Comparison of ENCODE assay signal across 31 cellular contexts in genomic region chr6:164419099-164419498, GRCh38.
"Had no signal": no experiment of that assay in that cellular context is flagged by ENCODE, and none has a peak within 500 bp of the region (broad histone marks: within the 10 kb centered on the region; RNA-seq: fewer than 3 reads in every experiment).

No MANE protein-coding gene starts in this region.

- DNase-seq: activated CD4-positive, alpha-beta memory T cell treated with anti-CD3 and anti-CD28 coated beads for 36 hours; activated CD4-positive, alpha-beta T cell treated with anti-CD3 and anti-CD28 coated beads, Interleukin-2, amount 10 ng/mL, durations not matched to agents 24 days and 14 days; activated CD4-positive, CD25-positive, alpha-beta regulatory T cell treated with anti-CD3 and anti-CD28 coated beads, Interleukin-2, amount 50 U/mL, for 72 hours; activated CD8-positive, alpha-beta memory T cell treated with anti-CD3 and anti-CD28 coated beads, Interleukin-2, amount 50 U/mL, for 4 hours; activated effector memory CD4-positive, alpha-beta T cell treated with anti-CD3 and anti-CD28 coated beads, Interleukin-2, amount 50 U/mL, for 16 hours; activated naive CD4-positive, alpha-beta T cell treated with anti-CD3 and anti-CD28 coated beads for 36 hours; activated naive CD8-positive, alpha-beta T cell treated with anti-CD3 and anti-CD28 coated beads for 36 hours; activated T-cell treated with anti-CD3 and anti-CD28 coated beads, Interleukin-2, amount 50 U/mL, for 1 hour; adrenal gland; brain microvascular endothelial cell; cortex of kidney; esophagus squamous epithelium; foreskin melanocyte; left ventricle myocardium inferior; mesendoderm; mucosa of descending colon; pancreas; stimulated activated CD4-positive, alpha-beta T cell treated with anti-CD3 and anti-CD28 coated beads, Interleukin-4, amount 100 ng/mL, for 4 hours; stimulated activated CD8-positive, alpha-beta memory T cell treated with anti-CD3 and anti-CD28 coated beads, Interleukin-4, amount 100 ng/mL, for 48 hours; stimulated activated naive B cell treated with anti-CD40 and anti-IgM and Interleukin-4, amounts not matched to agents 10 μg/mL and 1 μg/mL and 100 μg/mL, for 72 hours; stomach; T-helper 1 cell had no signal

- H3K27me3 Mint-ChIP-seq: activated CD4-positive, alpha-beta memory T cell treated with anti-CD3 and anti-CD28 coated beads for 36 hours; activated CD4-positive, alpha-beta T cell treated with anti-CD3 and anti-CD28 coated beads, Interleukin-2, amount 10 ng/mL, durations not matched to agents 24 days and 14 days; activated naive CD8-positive, alpha-beta T cell treated with anti-CD3 and anti-CD28 coated beads for 36 hours; stimulated activated naive B cell treated with anti-CD40 and anti-IgM and Interleukin-4, amounts not matched to agents 10 μg/mL and 1 μg/mL and 100 μg/mL, for 72 hours had no signal

- H3K36me3 Mint-ChIP-seq: activated CD4-positive, alpha-beta memory T cell treated with anti-CD3 and anti-CD28 coated beads for 36 hours; stimulated activated naive B cell treated with anti-CD40 and anti-IgM and Interleukin-4, amounts not matched to agents 10 μg/mL and 1 μg/mL and 100 μg/mL, for 72 hours had no signal

- H3K27ac Mint-ChIP-seq: activated CD4-positive, alpha-beta memory T cell treated with anti-CD3 and anti-CD28 coated beads for 36 hours; activated CD4-positive, alpha-beta T cell treated with anti-CD3 and anti-CD28 coated beads, Interleukin-2, amount 10 ng/mL, durations not matched to agents 24 days and 14 days; activated naive CD4-positive, alpha-beta T cell treated with anti-CD3 and anti-CD28 coated beads for 36 hours; activated naive CD8-positive, alpha-beta T cell treated with anti-CD3 and anti-CD28 coated beads for 36 hours; activated T-helper 1 cell treated with anti-CD3 and anti-CD28 coated beads, Interleukin-12 subunit alpha, Interleukin-12 subunit beta, Interleukin-2, Interleukin-4 antibody, amounts not matched to agents 30 ng/mL and 10 ng/mL and 1 ng/mL, durations not matched to agents 14 hours and 24 hours and 36 hours; nephron; stimulated activated naive B cell treated with anti-CD40 and anti-IgM and Interleukin-4, amounts not matched to agents 10 μg/mL and 1 μg/mL and 100 μg/mL, for 72 hours; T-helper 2 cell treated with Interferon-gamma antibody and Interleukin-4, amounts not matched to agents 5 μg/mL and 100 μg/mL, for 36 hours had no signal

- H3K36me3 ChIP-seq: adrenal gland, ascending aorta, brain microvascular endothelial cell, esophagus squamous epithelium, pancreas, prostate gland, stomach, suprapubic skin, tibial nerve had no signal

- H3K4me1 Mint-ChIP-seq: activated CD4-positive, alpha-beta T cell treated with anti-CD3 and anti-CD28 coated beads, Interleukin-2, amount 10 ng/mL, durations not matched to agents 24 days and 14 days; activated naive CD8-positive, alpha-beta T cell treated with anti-CD3 and anti-CD28 coated beads for 36 hours; nephron; stimulated activated naive B cell treated with anti-CD40 and anti-IgM and Interleukin-4, amounts not matched to agents 10 μg/mL and 1 μg/mL and 100 μg/mL, for 72 hours had no signal

- H3K4me3 ChIP-seq: adrenal gland, ascending aorta, esophagus squamous epithelium, left ventricle myocardium inferior, lung, mucosa of descending colon, pancreas, prostate gland, skin epidermis, stomach, suprapubic skin, tibial nerve had no signal

- H3K4me3 Mint-ChIP-seq: activated CD4-positive, alpha-beta memory T cell treated with anti-CD3 and anti-CD28 coated beads for 36 hours; activated CD4-positive, alpha-beta T cell treated with anti-CD3 and anti-CD28 coated beads, Interleukin-2, amount 10 ng/mL, durations not matched to agents 24 days and 14 days; activated naive CD4-positive, alpha-beta T cell treated with anti-CD3 and anti-CD28 coated beads for 36 hours; activated naive CD8-positive, alpha-beta T cell treated with anti-CD3 and anti-CD28 coated beads for 36 hours; activated T-helper 1 cell treated with anti-CD3 and anti-CD28 coated beads, Interleukin-12 subunit alpha, Interleukin-12 subunit beta, Interleukin-2, Interleukin-4 antibody, amounts not matched to agents 30 ng/mL and 10 ng/mL and 1 ng/mL, durations not matched to agents 14 hours and 24 hours and 36 hours; nephron; stimulated activated naive B cell treated with anti-CD40 and anti-IgM and Interleukin-4, amounts not matched to agents 10 μg/mL and 1 μg/mL and 100 μg/mL, for 72 hours; T-helper 2 cell treated with Interferon-gamma antibody and Interleukin-4, amounts not matched to agents 5 μg/mL and 100 μg/mL, for 36 hours had no signal

- H3K27ac ChIP-seq: adrenal gland, ascending aorta, brain microvascular endothelial cell, esophagus squamous epithelium, left ventricle myocardium inferior, pancreas, prostate gland, skin epidermis, stomach, suprapubic skin, tibial nerve had no signal

- H3K27me3 ChIP-seq: adrenal gland, ascending aorta, brain microvascular endothelial cell, esophagus squamous epithelium, pancreas, stomach, suprapubic skin, tibial nerve had no signal

- H3K4me1 ChIP-seq: adrenal gland, ascending aorta, esophagus squamous epithelium, pancreas, prostate gland, stomach, suprapubic skin had no signal

- H3K9me3 ChIP-seq: adrenal gland, ascending aorta, pancreas, prostate gland had no signal
